10 cellular contexts compared by ENCODE assay signal in genomic region chr1:27536004-27536757, GRCh38. TPM values are rescaled to one million over a fixed set of nuclear protein-coding genes. Genes with fewer than 3 reads are reported as not detected.
DNase-seq lines count a peak whose midpoint lies in the region; FAIRE-seq and TF ChIP-seq lines count a peak whose summit lies in the region.
"Had no signal": no experiment of that assay in that cellular context is flagged by ENCODE, and none has a peak within 500 bp of the region (broad histone marks: within the 10 kb centered on the region; RNA-seq: fewer than 3 reads in every experiment).

No MANE protein-coding gene starts in this region.

- FAIRE-seq in H1 (lab: Jason Lieb, UNC), result no peak
- no peak for FAIRE-seq in GM19239 (lab: Jason Lieb, UNC)

- DNase-seq in SK-N-SH (peak; percentile 63), H1 (ENCODE audit: low read depth in 1 of 2, low spot score in 2 of 2) (no peak), substantia nigra (lab: John Stamatoyannopoulos, UW) (peak in 33 of 49 donors; percentile 19 to 72 (median 46)), NCI-H345 (lab: John Stamatoyannopoulos, UW) (no peak), COR-L47 (lab: John Stamatoyannopoulos, UW) (no peak), GM19239 (ENCODE audit: insufficient read length, low spot score) (no peak)
- DNase-seq in T-helper 2 cell treated with Interferon-gamma antibody and Interleukin-4, amounts not matched to agents 5 μg/mL and 100 μg/mL, for 36 hours (ENCODE audit: low spot score), result no peak
- DNase-seq: stimulated activated CD8-positive, alpha-beta memory T cell treated with anti-CD3 and anti-CD28 coated beads, Interleukin-4, amount 100 ng/mL, for 48 hours had no signal

- H2AK5ac ChIP-seq in H1 (ENCODE audit: low read depth, low read length), result peak overlapping the region; percentile 78; the same call in 1 of the 2 replicates

- H3K14ac ChIP-seq in H1 (ENCODE audit: insufficient read length), result peak overlapping the region; percentile 57

- H2BK15ac ChIP-seq in H1 (ENCODE audit: low read length), result peak overlapping the region; percentile 92; the same call in 1 of the 2 replicates

- no peak for TF ChIP-seq EP300 in SK-N-SH (IDR thresholded peaks at IDR 0.05; ENCODE audit: borderline replicate concordance in 1 of 2, low read depth in 1 of 2, low read length in 1 of 2)
- TF ChIP-seq EP300 in H1 (IDR thresholded peaks at IDR 0.05; ENCODE audit: borderline replicate concordance in 1 of 2, low read depth in 2 of 2, low read length in 2 of 2), result no peak

- H3K4me3 ChIP-seq in SK-N-SH (ENCODE audit: low read depth in 2 of 2, low read length in 1 of 2), result peak overlapping the region in 1 of 2 experiments; percentile 20; a peak in 2 of 4 replicates
- H3K4me3 ChIP-seq in H1 (ENCODE audit: extremely low read depth in 1 of 4, insufficient read depth in 2 of 4, low read depth in 3 of 4, low read length in 4 of 4), result no peak overlapping the region
- no peak overlapping the region for H3K4me3 ChIP-seq in mesodermal cell (ENCODE audit: extremely low read depth, insufficient read depth, low read length, poor library complexity, severe bottlenecking)

- H2BK20ac ChIP-seq in H1 (ENCODE audit: low read length), result peak overlapping the region; percentile 72; the same call in 1 of the 2 replicates

- H3K9me2 ChIP-seq in SK-N-SH, result no peaks in the 10 kb centered on the region

- H3K27ac ChIP-seq in SK-N-SH (ENCODE audit: low read depth in 2 of 2, low read length in 1 of 2) (peak overlapping the region; percentile 17 to 91; a peak in 3 of 4 replicates), H1 (ENCODE audit: low read depth, low read length) (no peak overlapping the region), mesodermal cell (ENCODE audit: low read depth, low read length, severe bottlenecking) (peak overlapping the region; percentile 74), substantia nigra (ENCODE audit: low read depth, low read length, poor library complexity, severe bottlenecking) (peak overlapping the region; percentile 50)
- H3K27ac ChIP-seq: KMS-11 had no signal

- peak overlapping the region; percentile 50; the same call in 1 of the 2 replicates for H2BK12ac ChIP-seq in H1 (ENCODE audit: low read depth, low read length)

- peaks cover 12% of the 10 kb centered on the region for H3K36me3 Mint-ChIP-seq in T-helper 2 cell treated with Interferon-gamma antibody and Interleukin-4, amounts not matched to agents 5 μg/mL and 100 μg/mL, for 36 hours (ENCODE audit: low read depth)

- TF ChIP-seq CTCF in SK-N-SH (IDR thresholded peaks at IDR 0.05) (no peak), H1 (IDR thresholded peaks at IDR 0.05; ENCODE audit: control extremely low read depth in 1 of 3, insufficient read depth in 1 of 3, low read depth in 1 of 3, low read length in 3 of 3) (no peak)

- CTCF ChIA-PET in SK-N-SH (lab: Yijun Ruan, JAX), result interaction anchor here (0.7 to 14.9 kb wide), 8 partner anchors 13 to 141 kb away, joined by 3 to 176 read pairs (median 5); no protein-coding TSS in a partner anchor
- CTCF ChIA-PET in H1 (lab: Charles Lee; ENCODE audit: partially characterized antibody), result interaction anchor here (0.8 to 56.1 kb wide), 10 partner anchors 8 to 967 kb away, joined by 3 to 1807 read pairs (median 6); partner anchors contain the start of gene AHDC1

- no peak overlapping the region for H3K4ac ChIP-seq in H1 (replicated peaks; ENCODE audit: insufficient read length, low read depth, low read length)

- H4K91ac ChIP-seq in H1 (replicated peaks; ENCODE audit: insufficient read length, low read length), result peak overlapping the region; percentile 20

- 0 out of 2 replicates have a peak overlapping the region, but pooled peaks have one; percentile 44 for H2BK5ac ChIP-seq in H1 (ENCODE audit: low read depth, low read length)

- WGBS in SK-N-SH (ENCODE audit: low lambda C conversion rate), result 82% methylated on average over 15 of the region's 15 CpGs
- 83% methylated on average over 13 of the region's 15 CpGs; no CpG with 5 or more reads in 1 of the 2 experiments for WGBS in H1 (ENCODE audit: extremely low coverage in 1 of 2, insufficient coverage in 1 of 2, insufficient read length in 1 of 2, insufficient replicate concordance in 2 of 2, low coverage in 1 of 2, low lambda C conversion rate in 2 of 2, missing lambda C conversion rate in 1 of 2), 2 experiments
- WGBS in mesodermal cell (ENCODE audit: insufficient coverage in 2 of 2), 2 experiments, result 77 to 81% methylated on average over 13 to 15 of the region's 15 CpGs

- no peaks in the 10 kb centered on the region; the same call in 1 of the 2 replicates for H4K20me1 ChIP-seq in SK-N-SH (ENCODE audit: insufficient read depth)
- peaks cover 1 to 9% of the 10 kb centered on the region in 2 experiments for H4K20me1 ChIP-seq in H1 (replicated peaks in 1 of 2; ENCODE audit: control insufficient read depth in 1 of 2, insufficient read depth in 2 of 2, low read length in 2 of 2)

- TF ChIP-seq POLR2A in H1 (IDR thresholded peaks at IDR 0.05; ENCODE audit: control extremely low read depth in 1 of 2, low read depth in 2 of 2, low read length in 2 of 2), result no peak

- H3K23me2 ChIP-seq in H1 (ENCODE audit: low read depth, low read length), result no peaks in the 10 kb centered on the region

- H3K9me3 ChIP-seq in SK-N-SH, result no peaks in the 10 kb centered on the region
- H3K9me3 ChIP-seq in H1 (ENCODE audit: insufficient read depth in 2 of 2, low read depth in 1 of 2, low read length in 1 of 2), result no peaks in the 10 kb centered on the region
- no peaks in the 10 kb centered on the region for H3K9me3 ChIP-seq in mesodermal cell (ENCODE audit: control insufficient read depth, low read length)

- H2AFZ ChIP-seq in SK-N-SH (ENCODE audit: low read depth) (no peak overlapping the region), H1 (ENCODE audit: low read length) (no peak overlapping the region)

- peak overlapping the region; percentile 62; the same call in 1 of the 2 replicates for H3K4me2 ChIP-seq in SK-N-SH
- peak overlapping the region; percentile 41 to 42; a peak in 3 of 4 replicates for H3K4me2 ChIP-seq in H1 (ENCODE audit: insufficient read depth in 1 of 2, low read depth in 2 of 2, low read length in 2 of 2)
- H3K4me2 ChIP-seq: KMS-11 had no signal

- H3K27me3 ChIP-seq in SK-N-SH (ENCODE audit: insufficient read depth) (no peaks in the 10 kb centered on the region), H1 (replicated peaks in 1 of 4; ENCODE audit: control insufficient read depth in 3 of 4, extremely low read depth in 1 of 4, insufficient read depth in 3 of 4, low read length in 3 of 4) (no peaks in the 10 kb centered on the region)

- H3K79me2 ChIP-seq in SK-N-SH (ENCODE audit: insufficient read depth), result peaks cover 31% of the 10 kb centered on the region
- no peaks in the 10 kb centered on the region for H3K79me2 ChIP-seq in H1 (ENCODE audit: control insufficient read depth in 1 of 2, insufficient read depth in 2 of 2, low read length in 2 of 2)

- H4K5ac ChIP-seq in H1 (ENCODE audit: insufficient read length, low read depth, low read length), result no peak overlapping the region

- no peak overlapping the region for H3K18ac ChIP-seq in H1 (ENCODE audit: extremely low read depth, low read length)

- H3K9ac ChIP-seq in SK-N-SH, result no peak overlapping the region
- no peak overlapping the region for H3K9ac ChIP-seq in H1 (replicated peaks in 1 of 4; ENCODE audit: extremely low read depth in 1 of 4, low read depth in 3 of 4, low read length in 3 of 4)
- H3K9ac ChIP-seq: KMS-11 had no signal

- peaks cover 2% of the 10 kb centered on the region; the same call in 1 of the 2 replicates for H3K79me1 ChIP-seq in H1 (ENCODE audit: low read depth, low read length)

- H3K4me1 Mint-ChIP-seq in T-helper 2 cell treated with Interferon-gamma antibody and Interleukin-4, amounts not matched to agents 5 μg/mL and 100 μg/mL, for 36 hours (ENCODE audit: low read depth), result peaks cover 10% of the 10 kb centered on the region

- POLR2A ChIA-PET in SK-N-SH (lab: Yijun Ruan, JAX) (interaction anchor here (0.9 to 1.6 kb wide), 4 partner anchors 8 to 64 kb away, joined by 3 to 5 read pairs (median 4); partner anchors contain the start of gene WASF2), H1 (lab: Charles Lee; ENCODE audit: partially characterized antibody) (interaction anchor here (1.0 to 7.2 kb wide), 10 partner anchors 9 to 131 kb away, joined by 3 to 34 read pairs (median 4); no protein-coding TSS in a partner anchor)

- no peak overlapping the region for H3K27ac Mint-ChIP-seq in T-helper 2 cell treated with Interferon-gamma antibody and Interleukin-4, amounts not matched to agents 5 μg/mL and 100 μg/mL, for 36 hours

- H2BK120ac ChIP-seq in H1 (replicated peaks; ENCODE audit: low read depth, low read length), result no peak overlapping the region

- TF ChIP-seq RAD21 in SK-N-SH (IDR thresholded peaks at IDR 0.05; ENCODE audit: low read length), result no peak
- TF ChIP-seq RAD21 in H1 (IDR thresholded peaks at IDR 0.05 in 1 of 2, conservative IDR thresholded peaks at IDR 0.05 in 1 of 2; ENCODE audit: low read depth in 2 of 2, low read length in 2 of 2), result no peak

- H3K36me3 ChIP-seq in SK-N-SH (replicated peaks in 1 of 2; ENCODE audit: control insufficient read depth in 1 of 2, insufficient read depth in 2 of 2, low read length in 1 of 2), result peaks cover 5 to 14% of the 10 kb centered on the region in 2 experiments
- H3K36me3 ChIP-seq in H1 (ENCODE audit: control insufficient read depth in 2 of 4, insufficient read depth in 4 of 4, low read length in 3 of 4), result no peaks in the 10 kb centered on the region
- peaks cover 61% of the 10 kb centered on the region for H3K36me3 ChIP-seq in mesodermal cell (ENCODE audit: control insufficient read depth, insufficient read depth, low read length)

- peaks cover 40 to 53% of the 10 kb centered on the region in 2 experiments for H3K4me1 ChIP-seq in SK-N-SH (ENCODE audit: control insufficient read depth in 1 of 2, insufficient read depth in 2 of 2, low read depth in 1 of 2, low read length in 1 of 2)
- peaks cover 12 to 33% (median 23%) of the 10 kb centered on the region in 4 experiments for H3K4me1 ChIP-seq in H1 (replicated peaks in 1 of 4; ENCODE audit: control insufficient read depth in 3 of 4, insufficient read depth in 4 of 4, low read length in 3 of 4)
- H3K4me1 ChIP-seq in mesodermal cell (ENCODE audit: control insufficient read depth, insufficient read depth, low read length, poor library complexity, severe bottlenecking), result peaks cover 55% of the 10 kb centered on the region

- H3K4me3 Mint-ChIP-seq in T-helper 2 cell treated with Interferon-gamma antibody and Interleukin-4, amounts not matched to agents 5 μg/mL and 100 μg/mL, for 36 hours, result no peak overlapping the region

- H4K8ac ChIP-seq in H1 (ENCODE audit: extremely low read depth, insufficient read depth, low read length), result 0 out of 2 replicates have a peak overlapping the region, but pooled peaks have one; percentile 58

- H3K9me3 Mint-ChIP-seq in T-helper 2 cell treated with Interferon-gamma antibody and Interleukin-4, amounts not matched to agents 5 μg/mL and 100 μg/mL, for 36 hours, result no peaks in the 10 kb centered on the region

- no peaks in the 10 kb centered on the region for H3K27me3 Mint-ChIP-seq in T-helper 2 cell treated with Interferon-gamma antibody and Interleukin-4, amounts not matched to agents 5 μg/mL and 100 μg/mL, for 36 hours (ENCODE audit: low read depth)

- peaks cover 21% of the 10 kb centered on the region for H3F3A ChIP-seq in SK-N-SH (replicated peaks; ENCODE audit: insufficient read depth)

- no peak overlapping the region for H3K23ac ChIP-seq in H1 (ENCODE audit: insufficient read length)

- no peak overlapping the region for H3K56ac ChIP-seq in H1 (replicated peaks; ENCODE audit: insufficient read length, low read depth, low read length)

RNA-seq across cellular contexts. Expression of gene WASF2, which starts 46.2 kb away (rescaled TPM):
- polyA plus RNA-seq in SK-N-SH (2012; rRNA removed) (23.0 and 27.1 TPM in 2 replicates), H1 (2011; rRNA removed) (32.1 and 44.3 TPM in 2 replicates)
- 18.4 and 22.2 TPM in 2 replicates for polyA plus RNA-seq in SK-N-SH (2012; cell fraction: cytosol; rRNA removed)
- polyA plus RNA-seq in SK-N-SH (2012; cell fraction: nucleus; rRNA removed), result 25.1 and 25.5 TPM in 2 replicates
- 78.9 and 86.6 TPM in 2 replicates for total RNA-seq in H1 (2021; fragmentation: NEBNext Ultra II Directional; extraction: Animal tissue kit (Norgen Biotek cat#: 25700))
- 26.2 TPM for polyA plus RNA-seq in H1 (2011; cell fraction: cytosol; rRNA removed)
- polyA plus RNA-seq in H1 (2011; cell fraction: nucleus; rRNA removed), result 60.6 TPM
- polyA plus RNA-seq in H1 (2012, experiment 1 of 2), result 42.0 to 51.1 TPM (median 44.6 TPM) in 4 replicates
- 36.9 TPM for polyA plus RNA-seq in H1 (2012, experiment 2 of 2)
- polyA plus RNA-seq in H1 (2013, experiment 1 of 2), result 43.5 TPM
- polyA plus RNA-seq in H1 (2013, experiment 2 of 2), result 43.4 TPM
- polyA minus RNA-seq in H1 (2011; rRNA and poly(A)+ RNA removed), result 32.2 and 35.0 TPM in 2 replicates
- 28.4 TPM for polyA minus RNA-seq in H1 (2011; cell fraction: cytosol; rRNA and poly(A)+ RNA removed)
- polyA minus RNA-seq in H1 (2011; cell fraction: nucleus; rRNA and poly(A)+ RNA removed), result 26.5 TPM
- 98.9 TPM for polyA plus RNA-seq in mesodermal cell (2013, experiment 1 of 2)
- polyA plus RNA-seq in mesodermal cell (2013, experiment 2 of 2), result 92.9 TPM

Comparison
In these comparisons a context has a peak if more than half of its experiments do, and no peak if none do; other contexts are left out.
1. DNase-seq: peak in SK-N-SH (single experiment) and substantia nigra (33 of 49); none in H1 (0 of 2), NCI-H345 (single experiment), COR-L47 (single experiment), T-helper 2 cell treated with Interferon-gamma antibody and Interleukin-4, amounts not matched to agents 5 μg/mL and 100 μg/mL, for 36 hours (single experiment) and GM19239 (single experiment).